Comparison of ENCODE assay signal across 23 cellular contexts in genomic region chr13:29920018-29920643, GRCh38.
DNase-seq lines count a peak whose midpoint lies in the region; ATAC-seq and TF ChIP-seq lines count a peak whose summit lies in the region.
"Had no signal": no experiment of that assay in that cellular context is flagged by ENCODE, and none has a peak within 500 bp of the region (broad histone marks: within the 10 kb centered on the region; RNA-seq: fewer than 3 reads in every experiment).

No MANE protein-coding gene starts in this region.

- ATAC-seq in left lobe of liver (peak; percentile 48), HG02852 (IDR thresholded peaks at IDR 0.05; ENCODE audit: unreplicated experiment) (no peak), omental fat pad (ENCODE audit: low FRiP score) (no peak)
- ATAC-seq: A549, Right ventricle myocardium inferior had no signal

- H4K20me1 ChIP-seq in PC-9 (ENCODE audit: insufficient read depth): no peaks in the 10 kb centered on the region

- peaks cover 55% of the 10 kb centered on the region for H3K4me1 Mint-ChIP-seq in Calu3 (ENCODE audit: low read depth, unreplicated experiment)

- peaks cover 81% of the 10 kb centered on the region for H3K4me1 ChIP-seq in PC-9 (replicated peaks; ENCODE audit: insufficient read depth)

- H3K9me3 ChIP-seq in PC-9 (ENCODE audit: insufficient read depth, low read depth): no peaks in the 10 kb centered on the region
- H3K9me3 ChIP-seq: A549, BE2C, Caco-2, SJSA1 had no signal

- H3K27ac Mint-ChIP-seq in Calu3 (ENCODE audit: unreplicated experiment): peak overlapping the region; percentile 22
- H3K27ac Mint-ChIP-seq: CD4-positive, alpha-beta T cell had no signal

- H3F3A ChIP-seq in PC-9 (ENCODE audit: insufficient read depth, low read depth): peaks cover 47% of the 10 kb centered on the region

- H3K9me3 Mint-ChIP-seq in Calu3 (ENCODE audit: low read depth, unreplicated experiment): peaks cover 3% of the 10 kb centered on the region
- H3K9me3 Mint-ChIP-seq: CD4-positive, alpha-beta T cell had no signal

- peaks cover 9% of the 10 kb centered on the region for H3K36me3 Mint-ChIP-seq in Calu3 (ENCODE audit: insufficient read depth, unreplicated experiment)

- H3K27ac ChIP-seq in PC-9: peak overlapping the region; percentile 78
- H3K27ac ChIP-seq: KMS-11, SJSA1 had no signal

- no peaks in the 10 kb centered on the region for H3K36me3 ChIP-seq in PC-9 (ENCODE audit: low read depth)
- H3K36me3 ChIP-seq: BE2C, SJSA1 had no signal

- TF ChIP-seq CTCF in Calu3 (IDR thresholded peaks at IDR 0.05; ENCODE audit: unreplicated experiment) (no peak), PC-9 (conservative IDR thresholded peaks at IDR 0.05) (no peak), omental fat pad (IDR thresholded peaks at IDR 0.05) (no peak)

- H3K27me3 ChIP-seq in PC-9 (ENCODE audit: insufficient read depth, low read depth): no peaks in the 10 kb centered on the region
- H3K27me3 ChIP-seq: BE2C, SJSA1 had no signal

- no peaks in the 10 kb centered on the region for H3K27me3 Mint-ChIP-seq in Calu3 (ENCODE audit: unreplicated experiment)
- H3K27me3 Mint-ChIP-seq: CD4-positive, alpha-beta T cell had no signal

- BruUV-seq in Calu3 (replicated peaks; lab: Mats Ljungman, UMichigan) (no TSS peak), PC-9 (replicated peaks; lab: Mats Ljungman, UMichigan) (no TSS peak)

- no peak overlapping the region for H2AFZ ChIP-seq in PC-9

- CTCF ChIA-PET in Calu3 (lab: Charles Lee): interaction anchor here (1.8 to 1.9 kb wide), 2 partner anchors 18 to 70 kb away, joined by 7 to 11 read pairs; partner anchors contain the start of gene UBL3
- CTCF ChIA-PET in PC-9 (lab: Charles Lee): no interaction called here

- no peaks in the 10 kb centered on the region for H3K79me2 ChIP-seq in PC-9 (ENCODE audit: low read depth)

- H3K4me3 ChIP-seq in PC-9: no peak overlapping the region
- H3K4me3 ChIP-seq: A549, SJSA1 had no signal

- peak overlapping the region; percentile 7; the same call in 1 of the 2 replicates for H3K4me2 ChIP-seq in PC-9
- H3K4me2 ChIP-seq: A549, KMS-11 had no signal

- intact Hi-C loops in Calu3 (cut with micrococcal nuclease; ENCODE audit: unreplicated experiment): no loop called here
- intact Hi-C loops in PC-9 (cut with micrococcal nuclease; ENCODE audit: unreplicated experiment): no loop called here

- POLR2A ChIA-PET in PC-9 (lab: Charles Lee; ENCODE audit: unreplicated experiment): no interaction called here

- no peak for DNase-seq in Calu3
- DNase-seq in PC-9: no peak
- DNase-seq in left lobe of liver (ENCODE audit: low spot score): peak; percentile 67
- DNase-seq in mucosa of gallbladder (ENCODE audit: low spot score): peak; percentile 82
- no peak for DNase-seq in AG08396 (ENCODE audit: low spot score)
- no peak for DNase-seq in NOMO-1 (lab: John Stamatoyannopoulos, UW; ENCODE audit: unreplicated experiment in 2 of 2)
- DNase-seq in omental fat pad (ENCODE audit: low spot score): no peak
- DNase-seq: BE2C; Caco-2; CD4-positive, alpha-beta T cell; DND-41; IMR-90; NCI-H1092 treated with DMSO at 0.1 percent for 48 hours; NCI-H146; NCI-H2029; NCI-H2227 treated with DMSO at 0.1 percent for 48 hours; NCI-H510A; NCI-H748 treated with DMSO at 0.1 percent for 48 hours had no signal

- no peak overlapping the region for H3K4me3 Mint-ChIP-seq in Calu3 (ENCODE audit: low read depth, unreplicated experiment)
- H3K4me3 Mint-ChIP-seq: CD4-positive, alpha-beta T cell had no signal

- H3K9me2 ChIP-seq in PC-9 (ENCODE audit: insufficient read depth): no peaks in the 10 kb centered on the region

Comparison
In these comparisons a context has a peak if more than half of its experiments do, and no peak if none do; other contexts are left out.
1. DNase-seq: peak in left lobe of liver (single experiment) and mucosa of gallbladder (single experiment); none in Calu3 (single experiment), PC-9 (0 of 2), AG08396 (single experiment), NOMO-1 (0 of 2) and omental fat pad (single experiment).